In genomic region chr10:6737758-6738463, GRCh38 we compare ENCODE assay signal across 10 cellular contexts.
DNase-seq lines count a peak whose midpoint lies in the region; ATAC-seq and TF ChIP-seq lines count a peak whose summit lies in the region.
"Had no signal": no experiment of that assay in that cellular context is flagged by ENCODE, and none has a peak within 500 bp of the region (broad histone marks: within the 10 kb centered on the region; RNA-seq: fewer than 3 reads in every experiment).

No MANE protein-coding gene starts in this region.

- H4K8ac ChIP-seq in mesenchymal stem cell (ENCODE audit: low read length), result peak overlapping the region; percentile 75

- H3K27ac Mint-ChIP-seq in natural killer cell, result no peak overlapping the region
- H3K27ac Mint-ChIP-seq: CD4-positive, alpha-beta T cell had no signal

- H3K27ac ChIP-seq in A673 (ENCODE audit: low read depth, low read length, poor library complexity, severe bottlenecking), result peak overlapping the region; percentile 5
- H3K27ac ChIP-seq in mesenchymal stem cell (ENCODE audit: low read length, poor library complexity, severe bottlenecking), result peak overlapping the region; percentile 16
- H3K27ac ChIP-seq in prostate gland, result no peak overlapping the region
- H3K27ac ChIP-seq: gastroesophageal sphincter had no signal

- H3K4ac ChIP-seq in mesenchymal stem cell (ENCODE audit: low read depth in 1 of 2, low read length in 2 of 2), result peak overlapping the region in 1 of 2 experiments; percentile 78

- BruUV-seq in A673 (replicated peaks; lab: Mats Ljungman, UMichigan), result no TSS peak

- no peak overlapping the region for H2AK5ac ChIP-seq in mesenchymal stem cell (ENCODE audit: low read length, severe bottlenecking)

- H3K27me3 Mint-ChIP-seq in natural killer cell (ENCODE audit: low read depth in 2 of 2), result peaks cover 26 to 51% of the 10 kb centered on the region in 2 donors

- ATAC-seq in natural killer cell, result no peak
- ATAC-seq: gastroesophageal sphincter had no signal

- peak overlapping the region; percentile 36 for H4K91ac ChIP-seq in mesenchymal stem cell (ENCODE audit: low read length)

- peak overlapping the region; percentile 7 for H3K9ac ChIP-seq in mesenchymal stem cell (ENCODE audit: low read length)

- DNase-seq in A673 (ENCODE audit: low spot score) (peak; percentile 54), HFF-Myc (ENCODE audit: extremely low read depth, low read depth) (no peak), cerebellum (ENCODE audit: low spot score) (peak; percentile 8), mesenchymal stem cell (peak; percentile 64), GM10248 (ENCODE audit: extremely low spot score) (no peak), prostate gland (ENCODE audit: low spot score) (no peak), natural killer cell (no peak)
- DNase-seq in stimulated activated CD4-positive, alpha-beta T cell treated with anti-CD3 and anti-CD28 coated beads, Interleukin-4, amount 100 ng/mL, for 24 hours, result no peak
- DNase-seq: CD4-positive, alpha-beta T cell had no signal

- peak overlapping the region; percentile 83 for H2BK120ac ChIP-seq in mesenchymal stem cell (ENCODE audit: low read depth, low read length)

- H3K4me3 ChIP-seq in A673 (ENCODE audit: low read depth, low read length, poor library complexity, severe bottlenecking) (peak overlapping the region; percentile 12), HFF-Myc (replicated peaks; ENCODE audit: low read depth, low read length) (peak overlapping the region; percentile 33), mesenchymal stem cell (ENCODE audit: insufficient read depth in 1 of 2, low read depth in 1 of 2, low read length in 2 of 2) (peak overlapping the region in 1 of 2 experiments; percentile 68), prostate gland (no peak overlapping the region)
- H3K4me3 ChIP-seq: gastroesophageal sphincter had no signal

- no peaks in the 10 kb centered on the region for H3K4me1 Mint-ChIP-seq in natural killer cell

- H3K9me3 Mint-ChIP-seq in natural killer cell, result no peaks in the 10 kb centered on the region
- H3K9me3 Mint-ChIP-seq: CD4-positive, alpha-beta T cell had no signal

- no peak overlapping the region for H3K23ac ChIP-seq in mesenchymal stem cell (ENCODE audit: low read length in 2 of 2)

- no peak overlapping the region for H2BK15ac ChIP-seq in mesenchymal stem cell (ENCODE audit: low read depth, poor library complexity, severe bottlenecking)

- TF ChIP-seq CTCF in A673 (conservative IDR thresholded peaks at IDR 0.05; ENCODE audit: low read depth, low read length) (no peak), HFF-Myc (IDR thresholded peaks at IDR 0.05; ENCODE audit: low read depth, low read length, missing control alignments) (no peak), GM10248 (IDR thresholded peaks at IDR 0.05; ENCODE audit: control extremely low read depth, extremely low read depth, low read depth, missing control alignments) (no peak), prostate gland (IDR thresholded peaks at IDR 0.05) (no peak), natural killer cell (IDR thresholded peaks at IDR 0.05) (no peak)

- H3K79me1 ChIP-seq in mesenchymal stem cell (replicated peaks; ENCODE audit: low read length, poor library complexity, severe bottlenecking), result no peaks in the 10 kb centered on the region

- H3K18ac ChIP-seq in mesenchymal stem cell (ENCODE audit: low read depth in 1 of 2, low read length in 2 of 2), result peak overlapping the region; percentile 83 to 91

- H3K36me3 Mint-ChIP-seq in natural killer cell, result no peaks in the 10 kb centered on the region

- POLR2A ChIA-PET in A673 (lab: Charles Lee; ENCODE audit: low non-redundant PET), result no interaction called here
- POLR2A ChIA-PET in GM10248 (lab: Yijun Ruan, JAX), result no interaction called here

- H3K4me2 ChIP-seq in mesenchymal stem cell (ENCODE audit: low read length, poor library complexity, severe bottlenecking), result peak overlapping the region; percentile 82

- H3K27me3 ChIP-seq in A673 (replicated peaks; ENCODE audit: insufficient read depth, low read depth, low read length, poor library complexity), result no peaks in the 10 kb centered on the region
- H3K27me3 ChIP-seq in mesenchymal stem cell (ENCODE audit: control insufficient read depth in 1 of 2, insufficient read depth in 1 of 2, low read length in 2 of 2), result peaks cover 0 to 8% of the 10 kb centered on the region in 2 experiments
- H3K27me3 ChIP-seq in prostate gland (replicated peaks; ENCODE audit: insufficient read depth), result no peaks in the 10 kb centered on the region

- CTCF ChIA-PET in A673 (lab: Charles Lee) (interaction anchor here (0.6 kb wide), 1 partner anchor 673 kb away, joined by 9 read pairs; the partner anchor contains the start of gene SFMBT2), GM10248 (lab: Yijun Ruan, JAX) (no interaction called here)

- no peak overlapping the region for H3K4me3 Mint-ChIP-seq in natural killer cell
- H3K4me3 Mint-ChIP-seq: CD4-positive, alpha-beta T cell had no signal

- no peak overlapping the region for H2BK5ac ChIP-seq in mesenchymal stem cell (ENCODE audit: low read depth, low read length, poor library complexity, severe bottlenecking)

- intact Hi-C loops in A673 (cut with micrococcal nuclease; ENCODE audit: unreplicated experiment), result no loop called here
- intact Hi-C loops in prostate gland (cut with DNase I), result no loop called here
- intact Hi-C loops in natural killer cell (cut with micrococcal nuclease), result no loop called here

- peak overlapping the region; percentile 76 to 78 for H2BK12ac ChIP-seq in mesenchymal stem cell (ENCODE audit: low read length in 2 of 2)

- no peaks in the 10 kb centered on the region for H3K9me3 ChIP-seq in A673 (ENCODE audit: low read depth, low read length, poor library complexity, severe bottlenecking)
- no peaks in the 10 kb centered on the region for H3K9me3 ChIP-seq in mesenchymal stem cell (ENCODE audit: control insufficient read depth, low read length)
- no peaks in the 10 kb centered on the region for H3K9me3 ChIP-seq in prostate gland
- H3K9me3 ChIP-seq: gastroesophageal sphincter had no signal

- H3K14ac ChIP-seq in mesenchymal stem cell (ENCODE audit: low read length in 2 of 2), result peak overlapping the region in 1 of 2 experiments; percentile 46

- H3K36me3 ChIP-seq in A673 (ENCODE audit: insufficient read depth, low read length, poor library complexity, severe bottlenecking), result no peaks in the 10 kb centered on the region
- no peaks in the 10 kb centered on the region for H3K36me3 ChIP-seq in mesenchymal stem cell (ENCODE audit: control insufficient read depth in 1 of 2, insufficient read depth in 2 of 2, low read depth in 1 of 2, low read length in 2 of 2)
- H3K36me3 ChIP-seq in prostate gland, result no peaks in the 10 kb centered on the region
- H3K36me3 ChIP-seq: gastroesophageal sphincter had no signal

- 44% methylated on average over 14 of the region's 14 CpGs for WGBS in mesenchymal stem cell
- 18% methylated on average over 14 of the region's 14 CpGs for WGBS in prostate gland

- TF ChIP-seq POLR2A in prostate gland (IDR thresholded peaks at IDR 0.05), result no peak

- peak overlapping the region; percentile 73 for H2AFZ ChIP-seq in mesenchymal stem cell (ENCODE audit: low read depth, low read length)

- H3K4me1 ChIP-seq in A673 (ENCODE audit: insufficient read depth, low read length, poor library complexity, severe bottlenecking) (peaks cover 56% of the 10 kb centered on the region), mesenchymal stem cell (ENCODE audit: control insufficient read depth, insufficient read depth, low read depth, low read length) (peaks cover 19% of the 10 kb centered on the region), prostate gland (replicated peaks) (no peaks in the 10 kb centered on the region)

Comparison
In these comparisons a context has a peak if more than half of its experiments do, and no peak if none do; other contexts are left out.
1. DNase-seq: peak in A673 (single experiment), cerebellum (single experiment) and mesenchymal stem cell (single experiment); none in HFF-Myc (single experiment), GM10248 (single experiment), prostate gland (single experiment), stimulated activated CD4-positive, alpha-beta T cell treated with anti-CD3 and anti-CD28 coated beads, Interleukin-4, amount 100 ng/mL, for 24 hours (single experiment) and natural killer cell (single experiment).
2. H3K27ac ChIP-seq: peak in A673 (single experiment) and mesenchymal stem cell (single experiment); none in prostate gland (0 of 2).
3. H3K4me3 ChIP-seq: peak in A673 (single experiment) and HFF-Myc (single experiment); none in prostate gland (0 of 2).